In the genomic region with DNA sequence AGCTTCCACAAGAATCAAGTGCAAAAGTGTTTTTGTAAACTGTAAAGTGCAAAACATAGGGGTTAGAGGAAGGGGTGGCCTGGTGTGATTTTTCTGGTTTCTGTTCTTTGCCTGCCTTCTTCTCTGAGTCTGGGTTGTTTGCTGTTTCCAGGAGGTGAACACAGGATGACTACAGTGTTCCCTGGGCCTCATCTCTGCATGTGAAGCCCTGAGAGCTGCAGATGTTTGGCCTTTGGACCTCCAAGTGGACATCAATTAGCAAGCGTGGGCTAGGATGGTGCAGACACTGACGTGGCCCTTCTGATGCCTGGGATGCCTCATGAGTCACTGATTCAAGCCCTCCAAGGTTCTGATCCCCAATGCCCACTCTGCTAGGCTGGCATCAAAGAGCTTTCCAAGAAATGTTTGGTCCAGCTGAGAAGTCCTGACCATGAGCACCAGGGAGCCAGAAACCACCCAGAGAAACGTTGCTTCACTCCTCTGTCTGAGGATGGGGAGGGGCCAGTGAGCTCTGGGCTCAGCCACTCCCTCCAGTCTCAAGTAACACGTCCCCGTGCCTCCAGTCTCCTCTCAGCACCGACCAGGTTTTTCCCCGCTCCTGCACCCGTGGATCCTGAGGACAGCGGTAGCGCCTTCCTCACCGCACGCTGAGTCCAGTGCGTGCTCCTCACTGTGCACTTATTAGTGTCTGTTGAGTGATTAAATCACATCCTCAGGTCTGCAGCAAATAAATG, we compare ENCODE assay signal across 1 cellular context.
TF ChIP-seq lines count a peak whose summit lies in the region.

No MANE protein-coding gene starts in this region.

TF ChIP-seq in SK-N-SH treated with all-trans-retinoic acid at 6 μM for 48 hours, 23 proteins besides CTCF, POLR2A, EP300 and RAD21 (continued from another document):
- TF ChIP-seq, protein P1, sequence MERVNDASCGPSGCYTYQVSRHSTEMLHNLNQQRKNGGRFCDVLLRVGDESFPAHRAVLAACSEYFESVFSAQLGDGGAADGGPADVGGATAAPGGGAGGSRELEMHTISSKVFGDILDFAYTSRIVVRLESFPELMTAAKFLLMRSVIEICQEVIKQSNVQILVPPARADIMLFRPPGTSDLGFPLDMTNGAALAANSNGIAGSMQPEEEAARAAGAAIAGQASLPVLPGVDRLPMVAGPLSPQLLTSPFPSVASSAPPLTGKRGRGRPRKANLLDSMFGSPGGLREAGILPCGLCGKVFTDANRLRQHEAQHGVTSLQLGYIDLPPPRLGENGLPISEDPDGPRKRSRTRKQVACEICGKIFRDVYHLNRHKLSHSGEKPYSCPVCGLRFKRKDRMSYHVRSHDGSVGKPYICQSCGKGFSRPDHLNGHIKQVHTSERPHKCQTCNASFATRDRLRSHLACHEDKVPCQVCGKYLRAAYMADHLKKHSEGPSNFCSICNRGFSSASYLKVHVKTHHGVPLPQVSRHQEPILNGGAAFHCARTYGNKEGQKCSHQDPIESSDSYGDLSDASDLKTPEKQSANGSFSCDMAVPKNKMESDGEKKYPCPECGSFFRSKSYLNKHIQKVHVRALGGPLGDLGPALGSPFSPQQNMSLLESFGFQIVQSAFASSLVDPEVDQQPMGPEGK (CRISPR knock-in tag; IDR thresholded peaks at IDR 0.05; ENCODE audit: borderline replicate concordance), result no peak
- TF ChIP-seq TOX (CRISPR knock-in tag; IDR thresholded peaks at IDR 0.05; ENCODE audit: borderline replicate concordance) (no peak), ZNF70 (CRISPR knock-in tag; IDR thresholded peaks at IDR 0.05) (no peak), ZNF8 (CRISPR knock-in tag; IDR thresholded peaks at IDR 0.05) (no peak), GLIS3 (CRISPR knock-in tag; IDR thresholded peaks at IDR 0.05) (no peak)
